29 cellular contexts compared by ENCODE assay signal in the genomic region with DNA sequence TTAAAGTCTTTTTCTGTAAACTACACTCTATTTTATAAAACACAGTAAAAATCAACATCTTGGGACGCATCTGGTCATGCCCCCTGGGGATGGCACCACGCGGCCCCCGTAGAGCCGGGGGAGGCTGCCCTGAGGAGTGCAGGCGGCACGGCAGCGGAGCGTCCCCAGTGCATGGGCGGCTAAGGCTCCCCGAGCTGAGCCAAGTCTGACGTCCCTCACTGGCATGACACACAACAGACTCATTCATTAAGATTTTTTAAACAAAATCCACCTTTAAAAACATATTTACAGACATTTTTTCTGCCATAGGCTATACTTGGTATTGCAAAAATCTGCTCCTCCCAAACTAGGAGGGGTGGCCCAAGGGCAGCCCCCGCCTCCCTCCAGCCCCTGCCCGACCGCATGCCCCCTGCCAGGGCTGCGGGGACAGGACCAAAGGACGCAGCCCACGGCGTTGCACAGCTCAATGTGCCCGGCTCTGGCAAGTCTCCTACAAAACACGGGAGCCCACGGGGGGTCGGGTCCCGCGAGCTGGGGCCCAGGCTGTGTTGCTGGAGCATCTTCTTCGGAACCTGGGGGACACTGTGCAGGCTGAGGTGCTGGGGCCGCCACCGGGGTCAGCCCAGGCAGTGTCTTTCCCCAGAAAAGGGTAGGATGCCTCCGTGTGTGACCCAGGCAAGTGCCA. TPM values are rescaled to one million over a fixed set of nuclear protein-coding genes. Genes with fewer than 3 reads are reported as not detected.
DNase-seq lines count a peak whose midpoint lies in the region; FAIRE-seq and TF ChIP-seq lines count a peak whose summit lies in the region.
"Had no signal": no experiment of that assay in that cellular context is flagged by ENCODE, and none has a peak within 500 bp of the region (broad histone marks: within the 10 kb centered on the region; RNA-seq: fewer than 3 reads in every experiment).

No MANE protein-coding gene starts in this region.

- intact Hi-C loops in MCF 10A (cut with micrococcal nuclease) (no loop called here), breast epithelium (cut with DNase I; ENCODE audit: low total_unique reads) (loop anchor here (5.0 kb wide), 2 partner anchors 128 to 713 kb away; a partner anchor contains a TSS)

- no peaks in the 10 kb centered on the region for H3K9me3 Mint-ChIP-seq in MCF 10A (ENCODE audit: unreplicated experiment)
- H3K9me3 Mint-ChIP-seq: activated T-cell treated with anti-CD3 and anti-CD28 coated beads, Interleukin-2, amount 50 U/mL, for 4 hours; CD8-positive, alpha-beta memory T cell; natural killer cell treated with Interleukin-12 subunit alpha and Interleukin-12 subunit beta and Interleukin-15 and Interleukin-18, amount 100 ng/mL, for 72 hours; stimulated activated naive CD8-positive, alpha-beta T cell treated with anti-CD3 and anti-CD28 coated beads, Interleukin-15, Interleukin-2, amounts not matched to agents 100 ng/mL and 50 ng/mL, for 24 hours had no signal

- POLR2A ChIA-PET in MCF 10A (lab: Yijun Ruan, JAX): interaction anchor here (1.8 kb wide), 2 partner anchors 13 to 130 kb away, joined by 5 to 6 read pairs; no protein-coding TSS in a partner anchor

- TF ChIP-seq CTCF in MCF 10A (IDR thresholded peaks at IDR 0.05; ENCODE audit: unreplicated experiment) (no peak), breast epithelium (IDR thresholded peaks at IDR 0.05) (no peak), tibial nerve (IDR thresholded peaks at IDR 0.05) (no peak)

- H3K9me3 ChIP-seq in breast epithelium (no peaks in the 10 kb centered on the region), tibial nerve (no peaks in the 10 kb centered on the region)
- H3K9me3 ChIP-seq: adrenal gland, ovary, transverse colon had no signal

- 41 to 48% methylated on average over 15 to 29 of the region's 29 CpGs for WGBS in tibial nerve, 2 donors

- H3K4me3 ChIP-seq in breast epithelium (no peak overlapping the region), tibial nerve (no peak overlapping the region)
- H3K4me3 ChIP-seq: adrenal gland, ovary, SK-N-MC, transverse colon had no signal

- no peaks in the 10 kb centered on the region for H3K27me3 Mint-ChIP-seq in MCF 10A (ENCODE audit: insufficient read depth, unreplicated experiment)
- H3K27me3 Mint-ChIP-seq: CD8-positive, alpha-beta memory T cell; natural killer cell treated with Interleukin-12 subunit alpha and Interleukin-12 subunit beta and Interleukin-15 and Interleukin-18, amount 100 ng/mL, for 72 hours; stimulated activated naive CD8-positive, alpha-beta T cell treated with anti-CD3 and anti-CD28 coated beads, Interleukin-15, Interleukin-2, amounts not matched to agents 100 ng/mL and 50 ng/mL, for 24 hours had no signal

- TF ChIP-seq EP300 in tibial nerve (IDR thresholded peaks at IDR 0.05): peak; percentile 29 to 38

- peaks cover 39% of the 10 kb centered on the region for H3K36me3 Mint-ChIP-seq in MCF 10A (ENCODE audit: insufficient read depth, unreplicated experiment)
- H3K36me3 Mint-ChIP-seq: natural killer cell treated with Interleukin-12 subunit alpha and Interleukin-12 subunit beta and Interleukin-15 and Interleukin-18, amount 100 ng/mL, for 72 hours had no signal

- no peak overlapping the region for H3K27ac Mint-ChIP-seq in MCF 10A (ENCODE audit: low read depth, unreplicated experiment)
- H3K27ac Mint-ChIP-seq: natural killer cell treated with Interleukin-12 subunit alpha and Interleukin-12 subunit beta and Interleukin-15 and Interleukin-18, amount 100 ng/mL, for 72 hours; stimulated activated naive CD8-positive, alpha-beta T cell treated with anti-CD3 and anti-CD28 coated beads, Interleukin-15, Interleukin-2, amounts not matched to agents 100 ng/mL and 50 ng/mL, for 24 hours had no signal

- H3K36me3 ChIP-seq in breast epithelium (no peaks in the 10 kb centered on the region), tibial nerve (peaks cover 0 to 44% (median 29%) of the 10 kb centered on the region in 3 donors)
- H3K36me3 ChIP-seq: ovary had no signal

- no peak for DNase-seq in MCF 10A (ENCODE audit: unreplicated experiment)
- no peak for DNase-seq in breast epithelium (ENCODE audit: low spot score in 2 of 2)
- DNase-seq in caudate nucleus (lab: John Stamatoyannopoulos, UW): peak in 26 of 61 donors; percentile 10 to 66 (median 36)
- DNase-seq in iris pigment epithelial cell (ENCODE audit: low read depth): peak; percentile 16
- DNase-seq in tibial nerve (ENCODE audit: low spot score in 2 of 2): no peak
- DNase-seq in glomerular visceral epithelial cell (ENCODE audit: extremely low spot score): no peak
- DNase-seq in medulla oblongata (ENCODE audit: extremely low spot score): no peak
- DNase-seq in GM12891 (ENCODE audit: insufficient read length, low spot score): no peak
- DNase-seq: activated CD4-positive, alpha-beta T cell treated with anti-CD3 and anti-CD28 coated beads for 48 hours; activated T-cell treated with anti-CD3 and anti-CD28 coated beads, Interleukin-2, amount 50 U/mL, for 4 hours; adrenal gland; AML-193; CD8-positive, alpha-beta memory T cell; central memory CD4-positive, alpha-beta T cell; DMS53; Kasumi-1; NCI-H1048; NCI-H187 treated with DMSO at 0.1 percent for 48 hours; ovary; RPMI8226; transverse colon had no signal

- H3K4me1 Mint-ChIP-seq in MCF 10A (ENCODE audit: insufficient read depth, unreplicated experiment): no peaks in the 10 kb centered on the region
- H3K4me1 Mint-ChIP-seq: CD8-positive, alpha-beta memory T cell had no signal

- H3K27me3 ChIP-seq in breast epithelium (no peaks in the 10 kb centered on the region), tibial nerve (no peaks in the 10 kb centered on the region)
- H3K27me3 ChIP-seq: adrenal gland, ovary, transverse colon had no signal

- no peak overlapping the region for H3K4me3 Mint-ChIP-seq in MCF 10A (ENCODE audit: unreplicated experiment)
- H3K4me3 Mint-ChIP-seq: activated T-cell treated with anti-CD3 and anti-CD28 coated beads, Interleukin-2, amount 50 U/mL, for 4 hours; CD8-positive, alpha-beta memory T cell; natural killer cell treated with Interleukin-12 subunit alpha and Interleukin-12 subunit beta and Interleukin-15 and Interleukin-18, amount 100 ng/mL, for 72 hours; stimulated activated naive CD8-positive, alpha-beta T cell treated with anti-CD3 and anti-CD28 coated beads, Interleukin-15, Interleukin-2, amounts not matched to agents 100 ng/mL and 50 ng/mL, for 24 hours had no signal

- no peaks in the 10 kb centered on the region for H3K4me1 ChIP-seq in breast epithelium
- peaks cover 0 to 41% (median 23%) of the 10 kb centered on the region in 4 donors for H3K4me1 ChIP-seq in tibial nerve
- H3K4me1 ChIP-seq: adrenal gland, transverse colon had no signal

- TF ChIP-seq POLR2A in breast epithelium (IDR thresholded peaks at IDR 0.05): no peak
- TF ChIP-seq POLR2A in tibial nerve (IDR thresholded peaks at IDR 0.05): no peak
- TF ChIP-seq POLR2A in GM12891 (IDR thresholded peaks at IDR 0.05; ENCODE audit: low read depth, low read length): no peak

- H3K27ac ChIP-seq in breast epithelium (no peak overlapping the region), caudate nucleus (ENCODE audit: low read depth, low read length) (peak overlapping the region; percentile 78), tibial nerve (peak overlapping the region in 3 of 4 donors; percentile 38 to 85 (median 76))
- H3K27ac ChIP-seq: adrenal gland, epithelial cell of prostate, ovary, SK-N-MC, transverse colon, VCaP had no signal

- TSS peak; percentile 35 for BruUV-seq in MCF 10A (replicated peaks; lab: Mats Ljungman, UMichigan)

- no peak for FAIRE-seq in GM12891 (lab: Jason Lieb, UNC)
- FAIRE-seq: G401.6, GM18507, H1 had no signal

- CTCF ChIA-PET in MCF 10A (lab: Yijun Ruan, JAX): no interaction called here

TF ChIP-seq in GM12891, 5 proteins besides CTCF, POLR2A, EP300 and RAD21:
- no peak for TF ChIP-seq POLR2AphosphoS5 (IDR thresholded peaks at IDR 0.05; ENCODE audit: low read depth, low read length)
- TF ChIP-seq TAF1 (IDR thresholded peaks at IDR 0.05; ENCODE audit: low read depth, low read length): no peak

RNA-seq across cellular contexts. Expression of a gene that starts 11.8 kb away (rescaled TPM):
- total RNA-seq in MCF 10A (2022): 85.8 and 88.8 TPM in 2 replicates
- total RNA-seq in breast epithelium: 10 to 100 TPM; 41.9 to 55.1 (median 42.9) TPM
- 10 to 100 TPM; 45.8 to 67.5 (median 47.9) TPM for total RNA-seq in tibial nerve
- 31.0 TPM for polyA plus RNA-seq in GM12891 (2012; ENCODE audit: low read depth, missing spikeins)

RNA-seq across cellular contexts. Expression of a gene that starts 51.2 kb away (rescaled TPM):
- 37.5 and 53.4 TPM in 2 replicates for total RNA-seq in MCF 10A (2022)
- total RNA-seq in breast epithelium: 10 to 100 TPM; 12.6 to 33.8 (median 21.1) TPM
- 10 to 100 TPM; 29.3 to 65.4 (median 41.5) TPM for total RNA-seq in tibial nerve
- 7.0 TPM for polyA plus RNA-seq in GM12891 (2012; ENCODE audit: low read depth, missing spikeins)

RNA-seq across cellular contexts. Expression of a gene that starts 55.0 kb away (rescaled TPM):
- 16.3 and 17.4 TPM in 2 replicates for total RNA-seq in MCF 10A (2022)
- 1 to 10 TPM; 6.2 to 8.5 (median 8.2) TPM for total RNA-seq in breast epithelium
- 10 to 100 TPM; 15.1 to 23.1 (median 18.6) TPM for total RNA-seq in tibial nerve
- 6.6 TPM for polyA plus RNA-seq in GM12891 (2012; ENCODE audit: low read depth, missing spikeins)

Comparison
In these comparisons a context has a peak if more than half of its experiments do, and no peak if none do; other contexts are left out.
1. H3K27ac ChIP-seq: peak in caudate nucleus (single experiment) and tibial nerve (3 of 4); none in breast epithelium (0 of 2).